Comparison of ENCODE assay signal across 11 cellular contexts in genomic region chr9:68505681-68506409, GRCh38. TPM values are rescaled to one million over a fixed set of nuclear protein-coding genes. Genes with fewer than 3 reads are reported as not detected.
A peak's percentile ranks its signal among the peaks of the same experiment; 100 is the strongest.
DNase-seq lines count a peak whose midpoint lies in the region; ATAC-seq and TF ChIP-seq lines count a peak whose summit lies in the region.
"Had no signal": no experiment of that assay in that cellular context is flagged by ENCODE, and none has a peak within 500 bp of the region (broad histone marks: within the 10 kb centered on the region; RNA-seq: fewer than 3 reads in every experiment).

No MANE protein-coding gene starts in this region.

- H3K4me3 ChIP-seq in left lung (no peak overlapping the region), dorsolateral prefrontal cortex (no peak overlapping the region)

- no peaks in the 10 kb centered on the region for H3K4me1 Mint-ChIP-seq in T-helper 2 cell treated with Interferon-gamma antibody and Interleukin-4, amounts not matched to agents 5 μg/mL and 100 μg/mL, for 36 hours (ENCODE audit: low read depth)

- H3K36me3 Mint-ChIP-seq in T-helper 2 cell treated with Interferon-gamma antibody and Interleukin-4, amounts not matched to agents 5 μg/mL and 100 μg/mL, for 36 hours (ENCODE audit: low read depth) = no peaks in the 10 kb centered on the region

- intact Hi-C loops in left lung (cut with DNase I) = loop anchor here in 1 of 2 donors (5.0 kb wide), 1 partner anchor 49 kb away; no protein-coding TSS in a partner anchor
- intact Hi-C loops in dorsolateral prefrontal cortex (cut with DNase I) = no loop called here

- H3K27me3 Mint-ChIP-seq in T-helper 2 cell treated with Interferon-gamma antibody and Interleukin-4, amounts not matched to agents 5 μg/mL and 100 μg/mL, for 36 hours (ENCODE audit: low read depth) = no peaks in the 10 kb centered on the region

- peak overlapping the region; percentile 24 to 78 for H3K27ac ChIP-seq in left lung
- H3K27ac ChIP-seq in dorsolateral prefrontal cortex = peak overlapping the region in 3 of 59 donors; percentile 8 to 21 (median 14)

- peaks cover 0 to 19% of the 10 kb centered on the region in 2 donors for H3K4me1 ChIP-seq in left lung

- DNase-seq in Ammon's horn (ENCODE audit: low spot score) = peak; percentile 16
- DNase-seq in OCI-M1 (lab: John Stamatoyannopoulos, UW) = peak; percentile 96
- DNase-seq in left lung = no peak
- DNase-seq in dorsolateral prefrontal cortex = no peak
- DNase-seq in T-helper 2 cell treated with Interferon-gamma antibody and Interleukin-4, amounts not matched to agents 5 μg/mL and 100 μg/mL, for 36 hours (ENCODE audit: low spot score) = no peak
- DNase-seq in foreskin melanocyte = no peak
- DNase-seq: activated T-cell treated with anti-CD3 and anti-CD28 coated beads for 4 hours; effector CD4-positive, alpha-beta T cell; mesendoderm had no signal

- no peaks in the 10 kb centered on the region for H3K9me3 Mint-ChIP-seq in T-helper 2 cell treated with Interferon-gamma antibody and Interleukin-4, amounts not matched to agents 5 μg/mL and 100 μg/mL, for 36 hours

- no peaks in the 10 kb centered on the region for H3K27me3 ChIP-seq in left lung
- H3K27me3 ChIP-seq in dorsolateral prefrontal cortex = no peaks in the 10 kb centered on the region

- ATAC-seq in HG02571 (IDR thresholded peaks at IDR 0.05; ENCODE audit: unreplicated experiment) = peak; percentile 59
- peak; percentile 45 for ATAC-seq in left lung
- no peak for ATAC-seq in GM21619 (IDR thresholded peaks at IDR 0.05; ENCODE audit: unreplicated experiment)

- TF ChIP-seq CTCF in left lung (IDR thresholded peaks at IDR 0.05) (no peak), dorsolateral prefrontal cortex (IDR thresholded peaks at IDR 0.05 in 54 of 56, conservative IDR thresholded peaks at IDR 0.05 in 2 of 56; ENCODE audit: low read depth in 1 of 56, partially characterized antibody in 56 of 56) (no peak)

- H3K9me3 ChIP-seq in left lung = no peaks in the 10 kb centered on the region

- H3K4me3 Mint-ChIP-seq in T-helper 2 cell treated with Interferon-gamma antibody and Interleukin-4, amounts not matched to agents 5 μg/mL and 100 μg/mL, for 36 hours = no peak overlapping the region

- no peak overlapping the region for H3K27ac Mint-ChIP-seq in T-helper 2 cell treated with Interferon-gamma antibody and Interleukin-4, amounts not matched to agents 5 μg/mL and 100 μg/mL, for 36 hours

- H3K36me3 ChIP-seq in left lung = no peaks in the 10 kb centered on the region

RNA-seq across cellular contexts. Expression of gene TMEM252, which starts 34.8 kb away (rescaled TPM):
- total RNA-seq in left lung (not detected), dorsolateral prefrontal cortex (under 1 TPM in 2 of 120 experiments, not detected in 118; 0.28 to 0.52 TPM)

Comparison
In these comparisons a context has a peak if more than half of its experiments do, and no peak if none do; other contexts are left out.
1. DNase-seq: peak in Ammon's horn (single experiment) and OCI-M1 (single experiment); none in left lung (0 of 2), dorsolateral prefrontal cortex (0 of 10), T-helper 2 cell treated with Interferon-gamma antibody and Interleukin-4, amounts not matched to agents 5 μg/mL and 100 μg/mL, for 36 hours (single experiment) and foreskin melanocyte (single experiment).